Comparison of ENCODE assay signal across 1 cellular context in the genomic region with DNA sequence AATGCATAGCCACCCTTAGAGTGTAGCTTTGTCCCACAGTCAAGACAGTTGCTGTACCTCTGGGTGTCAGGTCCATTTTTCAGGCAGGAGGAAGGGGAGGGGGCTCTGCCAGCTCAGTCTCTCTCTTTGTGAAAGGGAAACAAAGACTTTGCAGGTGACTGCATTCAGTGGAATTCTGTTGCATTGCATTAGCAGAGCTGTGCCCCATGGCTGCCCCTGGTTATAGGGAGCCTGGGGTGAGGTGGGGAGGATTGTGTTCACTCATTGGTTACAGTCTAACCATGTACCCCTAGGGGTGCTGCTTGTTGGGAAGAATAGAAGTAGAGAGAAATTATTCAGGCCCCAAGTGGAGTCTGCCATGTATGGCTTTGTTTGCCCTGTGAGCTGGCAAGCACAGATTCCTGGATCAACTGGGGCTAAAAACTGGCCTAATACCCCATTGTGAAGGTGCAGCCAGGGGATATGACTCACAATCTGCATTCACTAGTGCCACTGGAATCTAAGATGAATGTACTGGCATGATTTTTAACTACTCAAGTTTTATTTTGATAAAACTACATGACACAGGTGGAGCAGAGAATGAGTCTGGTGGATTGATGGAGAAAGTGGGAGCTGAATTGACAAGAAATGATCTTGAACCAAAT.
TF ChIP-seq lines count a peak whose summit lies in the region.

No MANE protein-coding gene starts in this region.

TF ChIP-seq in SK-N-SH, 30 proteins besides CTCF, POLR2A, EP300 and RAD21 (continued from another document):
- TF ChIP-seq, protein P1, sequence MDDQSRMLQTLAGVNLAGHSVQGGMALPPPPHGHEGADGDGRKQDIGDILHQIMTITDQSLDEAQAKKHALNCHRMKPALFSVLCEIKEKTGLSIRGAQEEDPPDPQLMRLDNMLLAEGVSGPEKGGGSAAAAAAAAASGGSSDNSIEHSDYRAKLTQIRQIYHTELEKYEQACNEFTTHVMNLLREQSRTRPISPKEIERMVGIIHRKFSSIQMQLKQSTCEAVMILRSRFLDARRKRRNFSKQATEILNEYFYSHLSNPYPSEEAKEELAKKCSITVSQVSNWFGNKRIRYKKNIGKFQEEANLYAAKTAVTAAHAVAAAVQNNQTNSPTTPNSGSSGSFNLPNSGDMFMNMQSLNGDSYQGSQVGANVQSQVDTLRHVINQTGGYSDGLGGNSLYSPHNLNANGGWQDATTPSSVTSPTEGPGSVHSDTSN (IDR thresholded peaks at IDR 0.05) = peak; percentile 53
- TF ChIP-seq, protein P2, sequence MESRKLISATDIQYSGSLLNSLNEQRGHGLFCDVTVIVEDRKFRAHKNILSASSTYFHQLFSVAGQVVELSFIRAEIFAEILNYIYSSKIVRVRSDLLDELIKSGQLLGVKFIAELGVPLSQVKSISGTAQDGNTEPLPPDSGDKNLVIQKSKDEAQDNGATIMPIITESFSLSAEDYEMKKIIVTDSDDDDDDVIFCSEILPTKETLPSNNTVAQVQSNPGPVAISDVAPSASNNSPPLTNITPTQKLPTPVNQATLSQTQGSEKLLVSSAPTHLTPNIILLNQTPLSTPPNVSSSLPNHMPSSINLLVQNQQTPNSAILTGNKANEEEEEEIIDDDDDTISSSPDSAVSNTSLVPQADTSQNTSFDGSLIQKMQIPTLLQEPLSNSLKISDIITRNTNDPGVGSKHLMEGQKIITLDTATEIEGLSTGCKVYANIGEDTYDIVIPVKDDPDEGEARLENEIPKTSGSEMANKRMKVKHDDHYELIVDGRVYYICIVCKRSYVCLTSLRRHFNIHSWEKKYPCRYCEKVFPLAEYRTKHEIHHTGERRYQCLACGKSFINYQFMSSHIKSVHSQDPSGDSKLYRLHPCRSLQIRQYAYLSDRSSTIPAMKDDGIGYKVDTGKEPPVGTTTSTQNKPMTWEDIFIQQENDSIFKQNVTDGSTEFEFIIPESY (IDR thresholded peaks at IDR 0.05; ENCODE audit: borderline replicate concordance, low read depth) = no peak
- peak; percentile 31; the same call in 1 of the 2 replicates for TF ChIP-seq NFIC (IDR thresholded peaks at IDR 0.05; ENCODE audit: borderline replicate concordance)
- no peak for TF ChIP-seq FOXM1 (IDR thresholded peaks at IDR 0.05; ENCODE audit: low read depth)
- no peak for TF ChIP-seq TAF1 (IDR thresholded peaks at IDR 0.05; ENCODE audit: borderline replicate concordance, low read depth, low read length)
- TF ChIP-seq TEAD4 (IDR thresholded peaks at IDR 0.05; ENCODE audit: borderline replicate concordance, insufficient read depth) = no peak
- no peak for TF ChIP-seq GABPA (IDR thresholded peaks at IDR 0.05; ENCODE audit: low read depth)
- no peak for TF ChIP-seq POLR2AphosphoS5 (IDR thresholded peaks at IDR 0.05; ENCODE audit: low read depth, low read length)
- no peak for TF ChIP-seq EZH2phosphoT487 (IDR thresholded peaks at IDR 0.05; ENCODE audit: borderline replicate concordance, low read depth)
- TF ChIP-seq, protein P3, sequence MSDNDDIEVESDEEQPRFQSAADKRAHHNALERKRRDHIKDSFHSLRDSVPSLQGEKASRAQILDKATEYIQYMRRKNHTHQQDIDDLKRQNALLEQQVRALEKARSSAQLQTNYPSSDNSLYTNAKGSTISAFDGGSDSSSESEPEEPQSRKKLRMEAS (IDR thresholded peaks at IDR 0.05; ENCODE audit: low read depth) = no peak
- TF ChIP-seq, protein P4, sequence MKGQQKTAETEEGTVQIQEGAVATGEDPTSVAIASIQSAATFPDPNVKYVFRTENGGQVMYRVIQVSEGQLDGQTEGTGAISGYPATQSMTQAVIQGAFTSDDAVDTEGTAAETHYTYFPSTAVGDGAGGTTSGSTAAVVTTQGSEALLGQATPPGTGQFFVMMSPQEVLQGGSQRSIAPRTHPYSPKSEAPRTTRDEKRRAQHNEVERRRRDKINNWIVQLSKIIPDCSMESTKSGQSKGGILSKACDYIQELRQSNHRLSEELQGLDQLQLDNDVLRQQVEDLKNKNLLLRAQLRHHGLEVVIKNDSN (IDR thresholded peaks at IDR 0.05; ENCODE audit: borderline replicate concordance, low read depth) = no peak
- peak; percentile 51 for TF ChIP-seq JUND (IDR thresholded peaks at IDR 0.05)
- TF ChIP-seq NRF1 (IDR thresholded peaks at IDR 0.05; ENCODE audit: low read depth, low read length) = no peak
- TF ChIP-seq SIN3A (IDR thresholded peaks at IDR 0.05; ENCODE audit: borderline replicate concordance, low read depth, low read length) = no peak
- TF ChIP-seq CHD2 (IDR thresholded peaks at IDR 0.05; ENCODE audit: low read length, partially characterized antibody) = no peak
- no peak for TF ChIP-seq RXRA (IDR thresholded peaks at IDR 0.05; ENCODE audit: borderline replicate concordance, low read depth)
- no peak for TF ChIP-seq ELF1 (IDR thresholded peaks at IDR 0.05)
- TF ChIP-seq RCOR1 (IDR thresholded peaks at IDR 0.05; ENCODE audit: low read length) = no peak
- TF ChIP-seq, protein P5, sequence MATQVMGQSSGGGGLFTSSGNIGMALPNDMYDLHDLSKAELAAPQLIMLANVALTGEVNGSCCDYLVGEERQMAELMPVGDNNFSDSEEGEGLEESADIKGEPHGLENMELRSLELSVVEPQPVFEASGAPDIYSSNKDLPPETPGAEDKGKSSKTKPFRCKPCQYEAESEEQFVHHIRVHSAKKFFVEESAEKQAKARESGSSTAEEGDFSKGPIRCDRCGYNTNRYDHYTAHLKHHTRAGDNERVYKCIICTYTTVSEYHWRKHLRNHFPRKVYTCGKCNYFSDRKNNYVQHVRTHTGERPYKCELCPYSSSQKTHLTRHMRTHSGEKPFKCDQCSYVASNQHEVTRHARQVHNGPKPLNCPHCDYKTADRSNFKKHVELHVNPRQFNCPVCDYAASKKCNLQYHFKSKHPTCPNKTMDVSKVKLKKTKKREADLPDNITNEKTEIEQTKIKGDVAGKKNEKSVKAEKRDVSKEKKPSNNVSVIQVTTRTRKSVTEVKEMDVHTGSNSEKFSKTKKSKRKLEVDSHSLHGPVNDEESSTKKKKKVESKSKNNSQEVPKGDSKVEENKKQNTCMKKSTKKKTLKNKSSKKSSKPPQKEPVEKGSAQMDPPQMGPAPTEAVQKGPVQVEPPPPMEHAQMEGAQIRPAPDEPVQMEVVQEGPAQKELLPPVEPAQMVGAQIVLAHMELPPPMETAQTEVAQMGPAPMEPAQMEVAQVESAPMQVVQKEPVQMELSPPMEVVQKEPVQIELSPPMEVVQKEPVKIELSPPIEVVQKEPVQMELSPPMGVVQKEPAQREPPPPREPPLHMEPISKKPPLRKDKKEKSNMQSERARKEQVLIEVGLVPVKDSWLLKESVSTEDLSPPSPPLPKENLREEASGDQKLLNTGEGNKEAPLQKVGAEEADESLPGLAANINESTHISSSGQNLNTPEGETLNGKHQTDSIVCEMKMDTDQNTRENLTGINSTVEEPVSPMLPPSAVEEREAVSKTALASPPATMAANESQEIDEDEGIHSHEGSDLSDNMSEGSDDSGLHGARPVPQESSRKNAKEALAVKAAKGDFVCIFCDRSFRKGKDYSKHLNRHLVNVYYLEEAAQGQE (IDR thresholded peaks at IDR 0.05; ENCODE audit: low read depth, low read length) = no peak
